Comparison of ENCODE assay signal across 16 cellular contexts in the genomic region with DNA sequence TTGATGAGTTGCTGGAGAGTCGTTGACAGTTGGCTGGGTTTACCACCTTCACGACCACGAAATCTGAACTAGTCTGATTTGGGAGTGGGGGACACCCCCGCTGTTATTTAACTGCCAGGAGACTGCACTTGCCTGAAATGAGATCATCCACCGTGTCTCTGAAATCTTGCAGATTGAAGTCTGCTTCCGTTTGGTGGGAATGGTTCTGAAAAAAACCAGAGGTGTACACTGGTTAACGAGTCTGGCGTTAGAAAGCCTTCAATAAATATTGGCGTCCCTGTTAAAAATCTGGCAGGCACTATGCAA. TPM values are rescaled to one million over a fixed set of nuclear protein-coding genes. Genes with fewer than 3 reads are reported as not detected.
DNase-seq lines count a peak whose midpoint lies in the region; ATAC-seq, FAIRE-seq and TF ChIP-seq lines count a peak whose summit lies in the region.
"Had no signal": no experiment of that assay in that cellular context is flagged by ENCODE, and none has a peak within 500 bp of the region (broad histone marks: within the 10 kb centered on the region; RNA-seq: fewer than 3 reads in every experiment).

No MANE protein-coding gene starts in this region.

- 6% methylated on average over 9 of the region's 9 CpGs; no CpG with 5 or more reads in 1 of the 2 experiments for WGBS in H1 (ENCODE audit: extremely low coverage in 1 of 2, insufficient coverage in 1 of 2, insufficient read length in 1 of 2, insufficient replicate concordance in 2 of 2, low coverage in 1 of 2, low lambda C conversion rate in 2 of 2, missing lambda C conversion rate in 1 of 2), 2 experiments

- no peak overlapping the region for H2BK120ac ChIP-seq in H1 (replicated peaks; ENCODE audit: low read depth, low read length)

- no peak overlapping the region for H3K56ac ChIP-seq in H1 (replicated peaks; ENCODE audit: insufficient read length, low read depth, low read length)

- H3K79me2 ChIP-seq in GM23338 (replicated peaks; ENCODE audit: insufficient read depth) (no peaks in the 10 kb centered on the region), H1 (ENCODE audit: control insufficient read depth in 1 of 2, insufficient read depth in 2 of 2, low read length in 2 of 2) (no peaks in the 10 kb centered on the region)

- no peaks in the 10 kb centered on the region for H3K36me3 ChIP-seq in GM23338 (ENCODE audit: insufficient read depth)
- H3K36me3 ChIP-seq in H1 (ENCODE audit: control insufficient read depth in 2 of 4, insufficient read depth in 4 of 4, low read length in 3 of 4), result peaks cover 0 to 6% (median 0%) of the 10 kb centered on the region in 4 experiments; a peak in 1 of 8 replicates
- no peaks in the 10 kb centered on the region for H3K36me3 ChIP-seq in neuron (ENCODE audit: insufficient read depth, low read length)
- H3K36me3 ChIP-seq in breast epithelium, result no peaks in the 10 kb centered on the region

- H2AFZ ChIP-seq in GM23338 (no peak overlapping the region), H1 (ENCODE audit: low read length) (no peak overlapping the region), neuron (ENCODE audit: low read depth, low read length) (peak overlapping the region; percentile 40)

- H3K9me3 ChIP-seq in H1 (ENCODE audit: insufficient read depth in 2 of 2, low read depth in 1 of 2, low read length in 1 of 2) (no peaks in the 10 kb centered on the region), neuron (ENCODE audit: low read length) (peaks cover 9% of the 10 kb centered on the region), breast epithelium (no peaks in the 10 kb centered on the region)
- H3K9me3 ChIP-seq: mucosa of descending colon had no signal

- TF ChIP-seq EP300 in H1 (IDR thresholded peaks at IDR 0.05; ENCODE audit: borderline replicate concordance in 1 of 2, low read depth in 2 of 2, low read length in 2 of 2), result no peak

- H3K9me3 Mint-ChIP-seq in GM23338, result peaks cover 2% of the 10 kb centered on the region; the same call in 1 of the 3 replicates

- peak overlapping the region; percentile 49 for H3K4me3 Mint-ChIP-seq in GM23338

- H3K9me2 ChIP-seq in GM23338 (ENCODE audit: insufficient read depth), result no peaks in the 10 kb centered on the region

- H3K14ac ChIP-seq in H1 (ENCODE audit: insufficient read length), result no peak overlapping the region

- H3K23me2 ChIP-seq in H1 (ENCODE audit: low read depth, low read length), result peaks cover 13% of the 10 kb centered on the region; the same call in 1 of the 2 replicates

- no peak overlapping the region for H3K27ac ChIP-seq in GM23338 (ENCODE audit: low read depth)
- no peak overlapping the region for H3K27ac ChIP-seq in H1 (ENCODE audit: low read depth, low read length)
- no peak overlapping the region for H3K27ac ChIP-seq in breast epithelium
- H3K27ac ChIP-seq: foreskin keratinocyte had no signal

- no peak overlapping the region for H3K4ac ChIP-seq in H1 (replicated peaks; ENCODE audit: insufficient read length, low read depth, low read length)

- H3K4me1 Mint-ChIP-seq in GM23338, result peaks cover 45% of the 10 kb centered on the region

- no peak overlapping the region for H3K9ac ChIP-seq in H1 (replicated peaks in 1 of 4; ENCODE audit: extremely low read depth in 1 of 4, low read depth in 3 of 4, low read length in 3 of 4)

- intact Hi-C loops in breast epithelium (cut with DNase I; ENCODE audit: low total_unique reads), result no loop called here

- DNase-seq in ELF-1 (ENCODE audit: low read depth, low spot score) (peak; percentile 12), GM23338 (ENCODE audit: low spot score) (no peak), H1 (ENCODE audit: low read depth in 1 of 2, low spot score in 2 of 2) (no peak), breast epithelium (ENCODE audit: low spot score in 2 of 2) (no peak), C1 segment of cervical spinal cord (lab: John Stamatoyannopoulos, UW) (no peak)
- DNase-seq: effector memory CD4-positive, alpha-beta T cell; foreskin keratinocyte; kidney; mucosa of descending colon; NCI-H1694; NCI-H524; T-helper 1 cell had no signal

- H3K27me3 Mint-ChIP-seq in GM23338 (ENCODE audit: insufficient read depth, low read depth, poor library complexity), result peaks cover 91% of the 10 kb centered on the region

- TF ChIP-seq RAD21 in H1 (IDR thresholded peaks at IDR 0.05 in 1 of 2, conservative IDR thresholded peaks at IDR 0.05 in 1 of 2; ENCODE audit: low read depth in 2 of 2, low read length in 2 of 2), result no peak

- no peak overlapping the region for H2BK5ac ChIP-seq in H1 (ENCODE audit: low read depth, low read length)

- CTCF ChIA-PET in H1 (lab: Charles Lee; ENCODE audit: partially characterized antibody), result interaction anchor here (0.7 to 13.6 kb wide), 3 partner anchors 12 to 74 kb away, joined by 3 to 143 read pairs (median 105); partner anchors contain the start of genes CCNO and CDC20B

- ATAC-seq in GM23338 (no peak), HG02938 (IDR thresholded peaks at IDR 0.05; ENCODE audit: unreplicated experiment) (no peak)
- ATAC-seq: foreskin keratinocyte, mucosa of descending colon, Panc1 had no signal

- no peaks in the 10 kb centered on the region for H3K36me3 Mint-ChIP-seq in GM23338 (ENCODE audit: low read depth)

- peaks cover 11% of the 10 kb centered on the region for H3F3A ChIP-seq in GM23338 (replicated peaks; ENCODE audit: low read depth)

- no peak overlapping the region for H4K5ac ChIP-seq in H1 (ENCODE audit: insufficient read length, low read depth, low read length)

- H3K4me1 ChIP-seq in GM23338 (ENCODE audit: insufficient read depth) (peaks cover 24% of the 10 kb centered on the region), H1 (replicated peaks in 1 of 4; ENCODE audit: control insufficient read depth in 3 of 4, insufficient read depth in 4 of 4, low read length in 3 of 4) (peaks cover 0 to 18% (median 7%) of the 10 kb centered on the region in 4 experiments; a peak in 6 of 7 replicates), neuron (ENCODE audit: insufficient read depth, low read length) (peaks cover 7% of the 10 kb centered on the region), breast epithelium (peaks cover 0 to 7% of the 10 kb centered on the region in 2 donors)
- H3K4me1 ChIP-seq: foreskin keratinocyte had no signal

- H2BK20ac ChIP-seq in H1 (ENCODE audit: low read length), result no peak overlapping the region

- no peak overlapping the region for H2AK5ac ChIP-seq in H1 (ENCODE audit: low read depth, low read length)

- POLR2A ChIA-PET in H1 (lab: Charles Lee; ENCODE audit: partially characterized antibody), result interaction anchor here (1.1 to 1.6 kb wide), 4 partner anchors 10 to 49 kb away, joined by 3 to 13 read pairs (median 6); partner anchors contain the start of gene CCNO

- peak overlapping the region; percentile 71 for H3K4me2 ChIP-seq in GM23338
- H3K4me2 ChIP-seq in H1 (ENCODE audit: insufficient read depth in 1 of 2, low read depth in 2 of 2, low read length in 2 of 2), result peak overlapping the region; percentile 67 to 81

- H3K18ac ChIP-seq in H1 (ENCODE audit: extremely low read depth, low read length), result no peak overlapping the region

- H3K79me1 ChIP-seq in H1 (ENCODE audit: low read depth, low read length), result no peaks in the 10 kb centered on the region

- peak overlapping the region; percentile 47; the same call in 1 of the 2 replicates for H3K4me3 ChIP-seq in GM23338
- H3K4me3 ChIP-seq in H1 (ENCODE audit: extremely low read depth in 1 of 4, insufficient read depth in 2 of 4, low read depth in 3 of 4, low read length in 4 of 4), result peak overlapping the region in 3 of 4 experiments; percentile 16 to 51 (median 17); a peak in 4 of 8 replicates
- H3K4me3 ChIP-seq in neuron (ENCODE audit: low read length), result no peak overlapping the region
- no peak overlapping the region for H3K4me3 ChIP-seq in breast epithelium
- H3K4me3 ChIP-seq: mucosa of descending colon had no signal

- H2BK15ac ChIP-seq in H1 (ENCODE audit: low read length), result no peak overlapping the region

- no peak overlapping the region for H3K23ac ChIP-seq in H1 (ENCODE audit: insufficient read length)

- no peak overlapping the region for H3K27ac Mint-ChIP-seq in GM23338

- no peak overlapping the region for H4K8ac ChIP-seq in H1 (ENCODE audit: extremely low read depth, insufficient read depth, low read length)

- no peak overlapping the region for H4K91ac ChIP-seq in H1 (replicated peaks; ENCODE audit: insufficient read length, low read length)

- H4K20me1 ChIP-seq in GM23338 (replicated peaks; ENCODE audit: insufficient read depth), result peaks cover 29% of the 10 kb centered on the region
- H4K20me1 ChIP-seq in H1 (replicated peaks in 1 of 2; ENCODE audit: control insufficient read depth in 1 of 2, insufficient read depth in 2 of 2, low read length in 2 of 2), result peaks cover 3 to 25% of the 10 kb centered on the region in 2 experiments

- H3K27me3 ChIP-seq in GM23338 (ENCODE audit: insufficient read depth) (peaks cover 100% of the 10 kb centered on the region), H1 (replicated peaks in 1 of 4; ENCODE audit: control insufficient read depth in 3 of 4, extremely low read depth in 1 of 4, insufficient read depth in 3 of 4, low read length in 3 of 4) (peaks cover 64 to 83% (median 80%) of the 10 kb centered on the region in 4 experiments), neuron (ENCODE audit: insufficient read depth, low read length) (peaks cover 91% of the 10 kb centered on the region), breast epithelium (peaks cover 2 to 75% of the 10 kb centered on the region in 2 donors)

- TF ChIP-seq CTCF in GM23338 (conservative IDR thresholded peaks at IDR 0.05; ENCODE audit: low read depth in 2 of 2), result no peak
- TF ChIP-seq CTCF in H1 (IDR thresholded peaks at IDR 0.05; ENCODE audit: control extremely low read depth in 1 of 3, insufficient read depth in 1 of 3, low read depth in 1 of 3, low read length in 3 of 3), result no peak
- no peak for TF ChIP-seq CTCF in breast epithelium (IDR thresholded peaks at IDR 0.05)

- no peak overlapping the region for H2BK12ac ChIP-seq in H1 (ENCODE audit: low read depth, low read length)

- TF ChIP-seq POLR2A in H1 (IDR thresholded peaks at IDR 0.05; ENCODE audit: control extremely low read depth in 1 of 2, low read depth in 2 of 2, low read length in 2 of 2) (no peak), breast epithelium (IDR thresholded peaks at IDR 0.05) (no peak)

- FAIRE-seq in H1 (lab: Jason Lieb, UNC), result no peak
- FAIRE-seq: kidney had no signal

RNA-seq across cellular contexts. Expression of gene MCIDAS, which starts 4.3 kb away (rescaled TPM):
- total RNA-seq in GM23338 (2014; rRNA removed; shearing (Covaris generic)), result 0.12 TPM in 1 of 2 replicates, not detected in the other
- not detected in 2 replicates for polyA plus RNA-seq in GM23338 (2016; fragmentation: Nextera tagmentation; extraction: Ambion mirVana)
- not detected in 2 replicates for total RNA-seq in H1 (2021; fragmentation: NEBNext Ultra II Directional; extraction: Animal tissue kit (Norgen Biotek cat#: 25700))
- polyA plus RNA-seq in H1 (2011; rRNA removed), result 0.15 and 0.17 TPM in 2 replicates
- 0.12 TPM for polyA plus RNA-seq in H1 (2011; cell fraction: cytosol; rRNA removed)
- polyA plus RNA-seq in H1 (2011; cell fraction: nucleus; rRNA removed), result 0.41 TPM
- polyA plus RNA-seq in H1 (2012, experiment 1 of 2), result 0.11 to 0.16 TPM (median 0.15 TPM) in 3 of 4 replicates, not detected in the other
- not detected for polyA plus RNA-seq in H1 (2012, experiment 2 of 2)
- polyA plus RNA-seq in H1 (2013, experiment 1 of 2), result not detected
- 0.04 TPM for polyA plus RNA-seq in H1 (2013, experiment 2 of 2)
- polyA minus RNA-seq in H1 (2011; rRNA and poly(A)+ RNA removed), result not detected in 2 replicates
- not detected for polyA minus RNA-seq in H1 (2011; cell fraction: cytosol; rRNA and poly(A)+ RNA removed)
- 0.40 TPM for polyA minus RNA-seq in H1 (2011; cell fraction: nucleus; rRNA and poly(A)+ RNA removed)
- under 1 TPM in 2 of 3 donors, not detected in 1; 0.73 to 0.98 TPM for total RNA-seq in breast epithelium
- total RNA-seq: foreskin keratinocyte had no signal

RNA-seq across cellular contexts. Expression of gene CCNO, which starts 10.6 kb away (rescaled TPM):
- total RNA-seq in GM23338 (2014; rRNA removed; shearing (Covaris generic)), result not detected in 2 replicates
- polyA plus RNA-seq in GM23338 (2016; fragmentation: Nextera tagmentation; extraction: Ambion mirVana) (0.21 TPM in 1 of 2 replicates, not detected in the other), H1 (2011; rRNA removed) (0.14 and 0.33 TPM in 2 replicates)
- total RNA-seq in H1 (2021; fragmentation: NEBNext Ultra II Directional; extraction: Animal tissue kit (Norgen Biotek cat#: 25700)), result 0.27 and 0.41 TPM in 2 replicates
- polyA plus RNA-seq in H1 (2011; cell fraction: cytosol; rRNA removed), result 0.16 TPM
- 0.63 TPM for polyA plus RNA-seq in H1 (2011; cell fraction: nucleus; rRNA removed)
- 0.16 to 0.28 TPM (median 0.27 TPM) in 3 of 4 replicates, not detected in the other for polyA plus RNA-seq in H1 (2012, experiment 1 of 2)
- polyA plus RNA-seq in H1 (2012, experiment 2 of 2), result not detected
- polyA plus RNA-seq in H1 (2013, experiment 1 of 2), result 0.14 TPM
- 0.09 TPM for polyA plus RNA-seq in H1 (2013, experiment 2 of 2)
- not detected in 2 replicates for polyA minus RNA-seq in H1 (2011; rRNA and poly(A)+ RNA removed)
- not detected for polyA minus RNA-seq in H1 (2011; cell fraction: cytosol; rRNA and poly(A)+ RNA removed)
- polyA minus RNA-seq in H1 (2011; cell fraction: nucleus; rRNA and poly(A)+ RNA removed), result not detected
- total RNA-seq in breast epithelium, result 1 to 10 TPM in 2 of 3 donors, under 1 TPM in 1; 0.32 to 4.3 (median 3.2) TPM

RNA-seq across cellular contexts. Expression of gene CDC20B, which starts 49.8 kb away (rescaled TPM):
- total RNA-seq in GM23338 (2014; rRNA removed; shearing (Covaris generic)), result not detected in 2 replicates
- not detected in 2 replicates for polyA plus RNA-seq in GM23338 (2016; fragmentation: Nextera tagmentation; extraction: Ambion mirVana)
- not detected in 2 replicates for total RNA-seq in H1 (2021; fragmentation: NEBNext Ultra II Directional; extraction: Animal tissue kit (Norgen Biotek cat#: 25700))
- 0.06 and 0.08 TPM in 2 replicates for polyA plus RNA-seq in H1 (2011; rRNA removed)
- polyA plus RNA-seq in H1 (2011; cell fraction: cytosol; rRNA removed), result 0.06 TPM
- polyA plus RNA-seq in H1 (2011; cell fraction: nucleus; rRNA removed), result 0.07 TPM
- polyA plus RNA-seq in H1 (2012, experiment 1 of 2), result 0.09 to 0.15 TPM in 2 of 4 replicates, not detected in the others
- not detected for polyA plus RNA-seq in H1 (2012, experiment 2 of 2)
- 0.04 TPM for polyA plus RNA-seq in H1 (2013, experiment 1 of 2)
- 0.04 TPM for polyA plus RNA-seq in H1 (2013, experiment 2 of 2)
- 0.13 and 0.15 TPM in 2 replicates for polyA minus RNA-seq in H1 (2011; rRNA and poly(A)+ RNA removed)
- polyA minus RNA-seq in H1 (2011; cell fraction: cytosol; rRNA and poly(A)+ RNA removed), result not detected
- polyA minus RNA-seq in H1 (2011; cell fraction: nucleus; rRNA and poly(A)+ RNA removed), result not detected
- not detected for total RNA-seq in breast epithelium
- total RNA-seq: foreskin keratinocyte, kidney, mucosa of descending colon, renal cortical epithelial cell had no signal
- polyA plus RNA-seq: foreskin keratinocyte had no signal

Comparison
In these comparisons a context has a peak if more than half of its experiments do, and no peak if none do; other contexts are left out.
1. H3K4me3 ChIP-seq: peak in GM23338 (single experiment) and H1 (3 of 4); none in neuron (single experiment) and breast epithelium (0 of 3).